In genomic region chr17:17206149-17206912, GRCh38 we compare ENCODE assay signal across 1 cellular context.
TF ChIP-seq lines count a peak whose summit lies in the region.

A gene with protein sequence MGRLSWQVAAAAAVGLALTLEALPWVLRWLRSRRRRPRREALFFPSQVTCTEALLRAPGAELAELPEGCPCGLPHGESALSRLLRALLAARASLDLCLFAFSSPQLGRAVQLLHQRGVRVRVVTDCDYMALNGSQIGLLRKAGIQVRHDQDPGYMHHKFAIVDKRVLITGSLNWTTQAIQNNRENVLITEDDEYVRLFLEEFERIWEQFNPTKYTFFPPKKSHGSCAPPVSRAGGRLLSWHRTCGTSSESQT (minus strand): TSS chr17:17206333. CDS start chr17:17206286, 47 bp downstream.

TF ChIP-seq in HepG2, 621 proteins besides CTCF, POLR2A, EP300 and RAD21 (continued from another document and continues in another):
- TF ChIP-seq ZFAT (CRISPR knock-in tag; conservative IDR thresholded peaks at IDR 0.05) (no peak; the same call in 1 of the 2 replicates), ZNF12 (CRISPR knock-in tag; IDR thresholded peaks at IDR 0.05) (no peak), KAT8 (CRISPR knock-in tag; IDR thresholded peaks at IDR 0.05) (no peak), ELF1 (CRISPR knock-in tag; IDR thresholded peaks at IDR 0.05) (no peak), MEIS2 (CRISPR knock-in tag; IDR thresholded peaks at IDR 0.05) (peak; percentile 62; the same call in 1 of the 2 replicates), ZNF775 (CRISPR knock-in tag; IDR thresholded peaks at IDR 0.05; ENCODE audit: borderline replicate concordance) (peak; percentile 92), HCFC1 (IDR thresholded peaks at IDR 0.05; ENCODE audit: low read depth, low read length) (no peak), GMEB1 (CRISPR knock-in tag; IDR thresholded peaks at IDR 0.05; ENCODE audit: borderline replicate concordance) (peak; percentile 95), SIN3A (IDR thresholded peaks at IDR 0.05; ENCODE audit: borderline replicate concordance, low read depth, low read length) (no peak), CHD4 (IDR thresholded peaks at IDR 0.05; ENCODE audit: borderline replicate concordance, low read length) (no peak), KMT2B (CRISPR knock-in tag; IDR thresholded peaks at IDR 0.05) (peak; percentile 50; the same call in 1 of the 2 replicates), SMYD3 (CRISPR knock-in tag; IDR thresholded peaks at IDR 0.05) (no peak; the same call in 1 of the 2 replicates), ZNF331 (CRISPR knock-in tag; IDR thresholded peaks at IDR 0.05) (peak; percentile 45; the same call in 1 of the 2 replicates), EED (CRISPR knock-in tag; IDR thresholded peaks at IDR 0.05) (peak; percentile 96), ETV6 (CRISPR knock-in tag; conservative IDR thresholded peaks at IDR 0.05) (no peak; the same call in 1 of the 2 replicates), SRSF1 (optimal IDR thresholded peaks at IDR 0.05; ENCODE audit: low read depth, low read length) (peak; percentile 28), ZNF800 (CRISPR knock-in tag; IDR thresholded peaks at IDR 0.05) (no peak), GTF3A (CRISPR knock-in tag; conservative IDR thresholded peaks at IDR 0.05) (0 out of 2 replicates have a peak, but pooled peaks have one; percentile 76), NFE2 (CRISPR knock-in tag; IDR thresholded peaks at IDR 0.05) (no peak), SRSF4 (IDR thresholded peaks at IDR 0.05; ENCODE audit: low read depth, low read length, poor library complexity, severe bottlenecking) (no peak), ZNF367 (CRISPR knock-in tag; IDR thresholded peaks at IDR 0.05; ENCODE audit: borderline replicate concordance) (no peak; the same call in 1 of the 2 replicates), ZNF720 (CRISPR knock-in tag; IDR thresholded peaks at IDR 0.05) (no peak), SP5 (CRISPR knock-in tag; IDR thresholded peaks at IDR 0.05; ENCODE audit: borderline replicate concordance, low read depth) (peak; percentile 88), RNF219 (CRISPR knock-in tag; IDR thresholded peaks at IDR 0.05) (no peak), CCDC6 (CRISPR knock-in tag; IDR thresholded peaks at IDR 0.05) (peak; percentile 97), ZSCAN21 (CRISPR knock-in tag; IDR thresholded peaks at IDR 0.05; ENCODE audit: borderline replicate concordance) (peak; percentile 99), NFRKB (IDR thresholded peaks at IDR 0.05) (no peak), NFE2L2 (IDR thresholded peaks at IDR 0.05; ENCODE audit: low read length) (no peak), DNMT1 (CRISPR knock-in tag; IDR thresholded peaks at IDR 0.05) (peak; percentile 96), TMF1 (CRISPR knock-in tag; IDR thresholded peaks at IDR 0.05; ENCODE audit: low read depth) (peak; percentile 96), ZSCAN22 (CRISPR knock-in tag; IDR thresholded peaks at IDR 0.05) (peak; percentile 15; the same call in 1 of the 2 replicates), SRF (IDR thresholded peaks at IDR 0.05; ENCODE audit: low read depth, low read length) (no peak), FOXA1 (IDR thresholded peaks at IDR 0.05) (no peak), FOXA1 (CRISPR knock-in tag; IDR thresholded peaks at IDR 0.05) (no peak), ZNF652 (CRISPR knock-in tag; IDR thresholded peaks at IDR 0.05; ENCODE audit: borderline replicate concordance, low read depth) (no peak), NCOA1 (CRISPR knock-in tag; IDR thresholded peaks at IDR 0.05) (peak; percentile 46; the same call in 1 of the 2 replicates), CC2D1A (CRISPR knock-in tag; IDR thresholded peaks at IDR 0.05) (0 out of 2 replicates have a peak, but pooled peaks have one; percentile 77), ARNT (IDR thresholded peaks at IDR 0.05) (no peak), ZNF550 (CRISPR knock-in tag; IDR thresholded peaks at IDR 0.05; ENCODE audit: borderline replicate concordance) (no peak), ZFP90 (CRISPR knock-in tag; IDR thresholded peaks at IDR 0.05; ENCODE audit: borderline replicate concordance) (peak; percentile 71), KMT2A (CRISPR knock-in tag; IDR thresholded peaks at IDR 0.05) (no peak), ZMYM2 (CRISPR knock-in tag; IDR thresholded peaks at IDR 0.05) (peak; percentile 60)
- TF ChIP-seq, protein P1, sequence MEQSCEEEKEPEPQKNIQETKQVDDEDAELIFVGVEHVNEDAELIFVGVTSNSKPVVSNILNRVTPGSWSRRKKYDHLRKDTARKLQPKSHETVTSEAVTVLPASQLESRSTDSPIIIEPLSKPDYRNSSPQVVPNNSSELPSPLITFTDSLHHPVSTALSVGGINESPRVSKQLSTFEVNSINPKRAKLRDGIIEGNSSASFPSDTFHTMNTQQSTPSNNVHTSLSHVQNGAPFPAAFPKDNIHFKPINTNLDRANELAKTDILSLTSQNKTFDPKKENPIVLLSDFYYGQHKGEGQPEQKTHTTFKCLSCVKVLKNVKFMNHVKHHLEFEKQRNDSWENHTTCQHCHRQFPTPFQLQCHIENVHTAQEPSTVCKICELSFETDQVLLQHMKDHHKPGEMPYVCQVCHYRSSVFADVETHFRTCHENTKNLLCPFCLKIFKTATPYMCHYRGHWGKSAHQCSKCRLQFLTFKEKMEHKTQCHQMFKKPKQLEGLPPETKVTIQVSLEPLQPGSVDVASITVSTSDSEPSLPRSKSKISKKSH (CRISPR knock-in tag; IDR thresholded peaks at IDR 0.05; ENCODE audit: borderline replicate concordance): peak; percentile 92; the same call in 1 of the 2 replicates
- TF ChIP-seq, protein P2, sequence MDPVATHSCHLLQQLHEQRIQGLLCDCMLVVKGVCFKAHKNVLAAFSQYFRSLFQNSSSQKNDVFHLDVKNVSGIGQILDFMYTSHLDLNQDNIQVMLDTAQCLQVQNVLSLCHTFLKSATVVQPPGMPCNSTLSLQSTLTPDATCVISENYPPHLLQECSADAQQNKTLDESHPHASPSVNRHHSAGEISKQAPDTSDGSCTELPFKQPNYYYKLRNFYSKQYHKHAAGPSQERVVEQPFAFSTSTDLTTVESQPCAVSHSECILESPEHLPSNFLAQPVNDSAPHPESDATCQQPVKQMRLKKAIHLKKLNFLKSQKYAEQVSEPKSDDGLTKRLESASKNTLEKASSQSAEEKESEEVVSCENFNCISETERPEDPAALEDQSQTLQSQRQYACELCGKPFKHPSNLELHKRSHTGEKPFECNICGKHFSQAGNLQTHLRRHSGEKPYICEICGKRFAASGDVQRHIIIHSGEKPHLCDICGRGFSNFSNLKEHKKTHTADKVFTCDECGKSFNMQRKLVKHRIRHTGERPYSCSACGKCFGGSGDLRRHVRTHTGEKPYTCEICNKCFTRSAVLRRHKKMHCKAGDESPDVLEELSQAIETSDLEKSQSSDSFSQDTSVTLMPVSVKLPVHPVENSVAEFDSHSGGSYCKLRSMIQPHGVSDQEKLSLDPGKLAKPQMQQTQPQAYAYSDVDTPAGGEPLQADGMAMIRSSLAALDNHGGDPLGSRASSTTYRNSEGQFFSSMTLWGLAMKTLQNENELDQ (CRISPR knock-in tag; IDR thresholded peaks at IDR 0.05; ENCODE audit: borderline replicate concordance): no peak
- TF ChIP-seq, protein P3, sequence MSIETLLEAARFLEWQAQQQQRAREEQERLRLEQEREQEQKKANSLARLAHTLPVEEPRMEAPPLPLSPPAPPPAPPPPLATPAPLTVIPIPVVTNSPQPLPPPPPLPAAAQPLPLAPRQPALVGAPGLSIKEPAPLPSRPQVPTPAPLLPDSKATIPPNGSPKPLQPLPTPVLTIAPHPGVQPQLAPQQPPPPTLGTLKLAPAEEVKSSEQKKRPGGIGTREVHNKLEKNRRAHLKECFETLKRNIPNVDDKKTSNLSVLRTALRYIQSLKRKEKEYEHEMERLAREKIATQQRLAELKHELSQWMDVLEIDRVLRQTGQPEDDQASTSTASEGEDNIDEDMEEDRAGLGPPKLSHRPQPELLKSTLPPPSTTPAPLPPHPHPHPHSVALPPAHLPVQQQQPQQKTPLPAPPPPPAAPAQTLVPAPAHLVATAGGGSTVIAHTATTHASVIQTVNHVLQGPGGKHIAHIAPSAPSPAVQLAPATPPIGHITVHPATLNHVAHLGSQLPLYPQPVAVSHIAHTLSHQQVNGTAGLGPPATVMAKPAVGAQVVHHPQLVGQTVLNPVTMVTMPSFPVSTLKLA (IDR thresholded peaks at IDR 0.05): peak; percentile 100
- TF ChIP-seq, protein P4, sequence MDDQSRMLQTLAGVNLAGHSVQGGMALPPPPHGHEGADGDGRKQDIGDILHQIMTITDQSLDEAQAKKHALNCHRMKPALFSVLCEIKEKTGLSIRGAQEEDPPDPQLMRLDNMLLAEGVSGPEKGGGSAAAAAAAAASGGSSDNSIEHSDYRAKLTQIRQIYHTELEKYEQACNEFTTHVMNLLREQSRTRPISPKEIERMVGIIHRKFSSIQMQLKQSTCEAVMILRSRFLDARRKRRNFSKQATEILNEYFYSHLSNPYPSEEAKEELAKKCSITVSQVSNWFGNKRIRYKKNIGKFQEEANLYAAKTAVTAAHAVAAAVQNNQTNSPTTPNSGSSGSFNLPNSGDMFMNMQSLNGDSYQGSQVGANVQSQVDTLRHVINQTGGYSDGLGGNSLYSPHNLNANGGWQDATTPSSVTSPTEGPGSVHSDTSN (CRISPR knock-in tag; IDR thresholded peaks at IDR 0.05; ENCODE audit: borderline replicate concordance): no peak
- TF ChIP-seq, protein P5, sequence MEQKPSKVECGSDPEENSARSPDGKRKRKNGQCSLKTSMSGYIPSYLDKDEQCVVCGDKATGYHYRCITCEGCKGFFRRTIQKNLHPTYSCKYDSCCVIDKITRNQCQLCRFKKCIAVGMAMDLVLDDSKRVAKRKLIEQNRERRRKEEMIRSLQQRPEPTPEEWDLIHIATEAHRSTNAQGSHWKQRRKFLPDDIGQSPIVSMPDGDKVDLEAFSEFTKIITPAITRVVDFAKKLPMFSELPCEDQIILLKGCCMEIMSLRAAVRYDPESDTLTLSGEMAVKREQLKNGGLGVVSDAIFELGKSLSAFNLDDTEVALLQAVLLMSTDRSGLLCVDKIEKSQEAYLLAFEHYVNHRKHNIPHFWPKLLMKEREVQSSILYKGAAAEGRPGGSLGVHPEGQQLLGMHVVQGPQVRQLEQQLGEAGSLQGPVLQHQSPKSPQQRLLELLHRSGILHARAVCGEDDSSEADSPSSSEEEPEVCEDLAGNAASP (CRISPR knock-in tag; IDR thresholded peaks at IDR 0.05; ENCODE audit: borderline replicate concordance): no peak
- TF ChIP-seq, protein P6, sequence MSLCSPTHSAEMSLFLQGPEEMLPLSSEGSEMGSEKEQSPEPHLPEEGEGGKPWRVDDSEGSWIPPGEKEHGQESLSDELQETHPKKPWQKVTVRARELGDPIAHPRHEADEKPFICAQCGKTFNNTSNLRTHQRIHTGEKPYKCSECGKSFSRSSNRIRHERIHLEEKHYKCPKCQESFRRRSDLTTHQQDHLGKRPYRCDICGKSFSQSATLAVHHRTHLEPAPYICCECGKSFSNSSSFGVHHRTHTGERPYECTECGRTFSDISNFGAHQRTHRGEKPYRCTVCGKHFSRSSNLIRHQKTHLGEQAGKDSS (CRISPR knock-in tag; IDR thresholded peaks at IDR 0.05; ENCODE audit: borderline replicate concordance, low read depth): peak; percentile 64; the same call in 1 of the 2 replicates
- TF ChIP-seq, protein P7, sequence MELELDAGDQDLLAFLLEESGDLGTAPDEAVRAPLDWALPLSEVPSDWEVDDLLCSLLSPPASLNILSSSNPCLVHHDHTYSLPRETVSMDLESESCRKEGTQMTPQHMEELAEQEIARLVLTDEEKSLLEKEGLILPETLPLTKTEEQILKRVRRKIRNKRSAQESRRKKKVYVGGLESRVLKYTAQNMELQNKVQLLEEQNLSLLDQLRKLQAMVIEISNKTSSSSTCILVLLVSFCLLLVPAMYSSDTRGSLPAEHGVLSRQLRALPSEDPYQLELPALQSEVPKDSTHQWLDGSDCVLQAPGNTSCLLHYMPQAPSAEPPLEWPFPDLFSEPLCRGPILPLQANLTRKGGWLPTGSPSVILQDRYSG (CRISPR knock-in tag; IDR thresholded peaks at IDR 0.05): peak; percentile 85; the same call in 1 of the 2 replicates
